ENCODE assay signal across 8 cellular contexts in genomic region chr15:73633991-73634495, GRCh38. TPM values are rescaled to one million over a fixed set of nuclear protein-coding genes. Genes with fewer than 3 reads are reported as not detected.
A peak's percentile ranks its signal among the peaks of the same experiment; 100 is the strongest.
DNase-seq lines count a peak whose midpoint lies in the region; ATAC-seq and TF ChIP-seq lines count a peak whose summit lies in the region.

No MANE protein-coding gene starts in this region.

- H3K27ac ChIP-seq in Panc1 (ENCODE audit: low read length) (peak overlapping the region; percentile 95), ectodermal cell (ENCODE audit: insufficient read depth, low read depth, low read length, poor library complexity, severe bottlenecking) (peak overlapping the region; percentile 85)

- H3K36me3 ChIP-seq in Panc1 (ENCODE audit: control insufficient read depth, insufficient read depth, low read length) (no peaks in the 10 kb centered on the region), ectodermal cell (ENCODE audit: control insufficient read depth, insufficient read depth, low read length) (no peaks in the 10 kb centered on the region)

- ATAC-seq in Panc1: no peak
- ATAC-seq in HG03469 (IDR thresholded peaks at IDR 0.05; ENCODE audit: unreplicated experiment): no peak
- no peak for ATAC-seq in HG02884 (IDR thresholded peaks at IDR 0.05; ENCODE audit: unreplicated experiment)
- ATAC-seq in GM18858 (IDR thresholded peaks at IDR 0.05; ENCODE audit: unreplicated experiment): no peak

- POLR2A ChIA-PET in Panc1 (lab: Charles Lee) (no interaction called here), HEK293T (lab: Yijun Ruan, JAX) (interaction anchor here (0.6 to 4.6 kb wide), 24 partner anchors 9 to 186 kb away, joined by 3 to 38 read pairs (median 5); no protein-coding TSS in a partner anchor)

- intact Hi-C loops in Panc1 (cut with micrococcal nuclease; ENCODE audit: unreplicated experiment): no loop called here

- peaks cover 21% of the 10 kb centered on the region for H3K27me3 Mint-ChIP-seq in neural crest cell (ENCODE audit: low read depth)

- BruUV-seq in Panc1 (replicated peaks; lab: Mats Ljungman, UMichigan): no TSS peak

- peak overlapping the region; percentile 95 for H3K27ac Mint-ChIP-seq in neural crest cell (ENCODE audit: unreplicated experiment)

- WGBS in ectodermal cell, 2 experiments: 86% methylated on average over 6 of the region's 6 CpGs

- no peak for TF ChIP-seq CTCF in Panc1 (IDR thresholded peaks at IDR 0.05)
- no peak for TF ChIP-seq CTCF in neural crest cell (conservative IDR thresholded peaks at IDR 0.05)

- DNase-seq in EL (peak; percentile 96), Panc1 (ENCODE audit: low read depth, low spot score) (peak; percentile 64), neural crest cell (ENCODE audit: low read depth, low spot score) (no peak), HEK293T (ENCODE audit: extremely low spot score) (no peak)

- peaks cover 36% of the 10 kb centered on the region for H3K4me1 ChIP-seq in Panc1 (ENCODE audit: control insufficient read depth, insufficient read depth, low read length)
- peaks cover 20% of the 10 kb centered on the region for H3K4me1 ChIP-seq in ectodermal cell (ENCODE audit: control insufficient read depth, insufficient read depth, low read length)

- H3K36me3 Mint-ChIP-seq in neural crest cell (ENCODE audit: low read depth): no peaks in the 10 kb centered on the region

- H3K9me3 ChIP-seq in Panc1 (ENCODE audit: control insufficient read depth, insufficient read depth, low read depth, low read length) (no peaks in the 10 kb centered on the region), ectodermal cell (ENCODE audit: control insufficient read depth, low read length) (no peaks in the 10 kb centered on the region)

- H3K4me3 Mint-ChIP-seq in neural crest cell: peak overlapping the region; percentile 90

- H3K4me1 Mint-ChIP-seq in neural crest cell: peaks cover 41% of the 10 kb centered on the region

- H3K4me3 ChIP-seq in Panc1 (ENCODE audit: low read depth in 2 of 2, low read length in 2 of 2) (peak overlapping the region; percentile 86 to 88), ectodermal cell (ENCODE audit: insufficient read depth, low read depth, low read length) (peak overlapping the region; percentile 31)

- in situ Hi-C loops in Panc1 (cut with HindIII; ENCODE audit: low pct_unique_long_range_greater_than_20kb, low sequenced_read_pairs): no loop called here

- H3K27me3 ChIP-seq in Panc1 (ENCODE audit: control insufficient read depth, insufficient read depth, low read length) (peaks cover 2% of the 10 kb centered on the region; the same call in 1 of the 2 replicates), ectodermal cell (ENCODE audit: control insufficient read depth, insufficient read depth, low read length, poor library complexity, severe bottlenecking) (peaks cover 3% of the 10 kb centered on the region)

- H3K9me3 Mint-ChIP-seq in neural crest cell: no peaks in the 10 kb centered on the region

- CTCF ChIA-PET in Panc1 (lab: Charles Lee) (no interaction called here), HEK293T (lab: Yijun Ruan, JAX) (interaction anchor here (0.7 to 5.0 kb wide), 7 partner anchors 26 to 328 kb away, joined by 3 to 87 read pairs (median 3); no protein-coding TSS in a partner anchor)

TF ChIP-seq in HEK293T, 16 proteins besides CTCF, POLR2A, EP300 and RAD21:
- TF ChIP-seq TARDBP (IDR thresholded peaks at IDR 0.05) (no peak), FOXK2 (IDR thresholded peaks at IDR 0.05) (no peak), LEF1 (IDR thresholded peaks at IDR 0.05; ENCODE audit: borderline replicate concordance) (no peak), BHLHE40 (IDR thresholded peaks at IDR 0.05; ENCODE audit: borderline replicate concordance) (no peak), ARNT (IDR thresholded peaks at IDR 0.05) (no peak), CTBP1 (IDR thresholded peaks at IDR 0.05; ENCODE audit: borderline replicate concordance) (no peak), ELF4 (IDR thresholded peaks at IDR 0.05) (no peak), SUZ12 (IDR thresholded peaks at IDR 0.05) (no peak), NFRKB (IDR thresholded peaks at IDR 0.05) (no peak), ZNF384 (IDR thresholded peaks at IDR 0.05) (no peak), FOXA1 (IDR thresholded peaks at IDR 0.05) (no peak), FOXM1 (IDR thresholded peaks at IDR 0.05; ENCODE audit: borderline replicate concordance) (no peak), SP1 (IDR thresholded peaks at IDR 0.05) (no peak), HDGF (IDR thresholded peaks at IDR 0.05; ENCODE audit: borderline replicate concordance) (no peak), L3MBTL2 (conservative IDR thresholded peaks at IDR 0.05) (no peak)
- TF ChIP-seq, protein P1, sequence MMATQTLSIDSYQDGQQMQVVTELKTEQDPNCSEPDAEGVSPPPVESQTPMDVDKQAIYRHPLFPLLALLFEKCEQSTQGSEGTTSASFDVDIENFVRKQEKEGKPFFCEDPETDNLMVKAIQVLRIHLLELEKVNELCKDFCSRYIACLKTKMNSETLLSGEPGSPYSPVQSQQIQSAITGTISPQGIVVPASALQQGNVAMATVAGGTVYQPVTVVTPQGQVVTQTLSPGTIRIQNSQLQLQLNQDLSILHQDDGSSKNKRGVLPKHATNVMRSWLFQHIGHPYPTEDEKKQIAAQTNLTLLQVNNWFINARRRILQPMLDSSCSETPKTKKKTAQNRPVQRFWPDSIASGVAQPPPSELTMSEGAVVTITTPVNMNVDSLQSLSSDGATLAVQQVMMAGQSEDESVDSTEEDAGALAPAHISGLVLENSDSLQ (IDR thresholded peaks at IDR 0.05): no peak

RNA-seq across cellular contexts. Expression of gene NPTN, which starts 0.9 kb away (rescaled TPM):
- total RNA-seq in Panc1 (2021; ENCODE audit: unreplicated experiment) (151 TPM), neural crest cell (51.0 and 54.9 TPM in 2 replicates)
- 150 TPM for polyA plus RNA-seq in Panc1 (2012; ENCODE audit: insufficient read length)
- 112 TPM for polyA plus RNA-seq in ectodermal cell (2013, experiment 1 of 4)
- polyA plus RNA-seq in ectodermal cell (2013, experiment 2 of 4): 101 TPM
- 94.8 TPM for polyA plus RNA-seq in ectodermal cell (2013, experiment 3 of 4)
- 109 TPM for polyA plus RNA-seq in ectodermal cell (2013, experiment 4 of 4)

RNA-seq across cellular contexts. Expression of gene CD276, which starts 50.1 kb away (rescaled TPM):
- total RNA-seq in Panc1 (2021; ENCODE audit: unreplicated experiment) (99.1 TPM), neural crest cell (184 and 199 TPM in 2 replicates)
- 156 TPM for polyA plus RNA-seq in Panc1 (2012; ENCODE audit: insufficient read length)
- 237 TPM for polyA plus RNA-seq in ectodermal cell (2013, experiment 1 of 4)
- polyA plus RNA-seq in ectodermal cell (2013, experiment 2 of 4): 264 TPM
- 160 TPM for polyA plus RNA-seq in ectodermal cell (2013, experiment 3 of 4)
- 189 TPM for polyA plus RNA-seq in ectodermal cell (2013, experiment 4 of 4)

Comparison
In these comparisons a context has a peak if more than half of its experiments do, and no peak if none do; other contexts are left out.
1. DNase-seq: peak in EL (single experiment) and Panc1 (single experiment); none in neural crest cell (single experiment) and HEK293T (single experiment).